Comparison of ENCODE assay signal across 14 cellular contexts in genomic region chr1:207031632-207032258, GRCh38. TPM values are rescaled to one million over a fixed set of nuclear protein-coding genes. Genes with fewer than 3 reads are reported as not detected.
DNase-seq lines count a peak whose midpoint lies in the region; ATAC-seq and TF ChIP-seq lines count a peak whose summit lies in the region.
"Had no signal": no experiment of that assay in that cellular context is flagged by ENCODE, and none has a peak within 500 bp of the region (broad histone marks: within the 10 kb centered on the region; RNA-seq: fewer than 3 reads in every experiment).

No MANE protein-coding gene starts in this region.

- peaks cover 49% of the 10 kb centered on the region for H3K4me1 Mint-ChIP-seq in WTC11
- H3K4me1 Mint-ChIP-seq: natural killer cell; stimulated activated effector memory CD8-positive, alpha-beta T cell treated with anti-CD3 and anti-CD28 coated beads, Interleukin-12 subunit alpha, Interleukin-12 subunit beta, amount 100 ng/mL, for 72 hours had no signal

- H3K4me3 ChIP-seq in stomach (peak overlapping the region; percentile 36 to 46 (median 42)), spleen (no peak overlapping the region)
- H3K4me3 ChIP-seq: GM12878 had no signal

- TF ChIP-seq CTCF in WTC11 (IDR thresholded peaks at IDR 0.05), result no peak
- no peak for TF ChIP-seq CTCF in stomach (IDR thresholded peaks at IDR 0.05)
- no peak for TF ChIP-seq CTCF in GM13976 (IDR thresholded peaks at IDR 0.05; ENCODE audit: borderline replicate concordance, control extremely low read depth, extremely low read depth, insufficient read depth, missing control alignments)
- no peak for TF ChIP-seq CTCF in spleen (IDR thresholded peaks at IDR 0.05 in 8 of 11, conservative IDR thresholded peaks at IDR 0.05 in 3 of 11)

- in situ Hi-C loops in GM13976 (cut with MboI; ENCODE audit: low sequenced_read_pairs, unreplicated experiment), result no loop called here

- POLR2A ChIA-PET in WTC11 (lab: Charles Lee), result interaction anchor here (1.0 to 2.2 kb wide), 3 partner anchors 13 to 290 kb away, joined by 4 to 22 read pairs (median 5); partner anchors contain the start of genes CD55 and PFKFB2

- H3K27me3 Mint-ChIP-seq in WTC11 (ENCODE audit: low read depth), result no peaks in the 10 kb centered on the region

- TF ChIP-seq POLR2A in stomach (IDR thresholded peaks at IDR 0.05), result peak in 1 of 4 donors; percentile 9
- no peak for TF ChIP-seq POLR2A in spleen (IDR thresholded peaks at IDR 0.05)

- peak overlapping the region; percentile 88 for H3K27ac Mint-ChIP-seq in WTC11
- H3K27ac Mint-ChIP-seq: activated naive CD8-positive, alpha-beta T cell treated with anti-CD3 and anti-CD28 coated beads, Interleukin-2, amount 10 ng/mL, durations not matched to agents 7 days and 5 days; natural killer cell; stimulated activated effector memory CD8-positive, alpha-beta T cell treated with anti-CD3 and anti-CD28 coated beads, Interleukin-12 subunit alpha, Interleukin-12 subunit beta, amount 100 ng/mL, for 72 hours; T-helper 1 cell treated with Interleukin-12 subunit alpha and Interleukin-12 subunit beta and Interleukin-4 antibody, amounts not matched to agents 30 μg/mL and 1 μg/mL, for 36 hours had no signal

- H3K36me3 ChIP-seq in stomach (no peaks in the 10 kb centered on the region), spleen (no peaks in the 10 kb centered on the region)

- no peaks in the 10 kb centered on the region for H3K36me3 Mint-ChIP-seq in WTC11
- H3K36me3 Mint-ChIP-seq: activated naive CD8-positive, alpha-beta T cell treated with anti-CD3 and anti-CD28 coated beads, Interleukin-2, amount 10 ng/mL, durations not matched to agents 7 days and 5 days; natural killer cell; stimulated activated effector memory CD8-positive, alpha-beta T cell treated with anti-CD3 and anti-CD28 coated beads, Interleukin-12 subunit alpha, Interleukin-12 subunit beta, amount 100 ng/mL, for 72 hours had no signal

- peak; percentile 42 for DNase-seq in M059J (ENCODE audit: low read depth)
- no peak for DNase-seq in WTC11 (ENCODE audit: low spot score)
- DNase-seq in left colon, result peak; percentile 63 to 84
- peak; percentile 87 for DNase-seq in stomach
- DNase-seq in HCEC 1CT, result no peak
- DNase-seq in GM13976 (ENCODE audit: low spot score), result no peak
- no peak for DNase-seq in cerebellar cortex (ENCODE audit: low spot score)
- no peak for DNase-seq in spleen
- DNase-seq: activated naive CD8-positive, alpha-beta T cell treated with anti-CD3 and anti-CD28 coated beads, Interleukin-2, amount 10 ng/mL, durations not matched to agents 7 days and 5 days; natural killer cell had no signal

- ATAC-seq in WTC11, result no peak
- ATAC-seq in left colon, result peak; percentile 59
- ATAC-seq: GM12878; natural killer cell; stimulated activated effector memory CD8-positive, alpha-beta T cell treated with anti-CD3 and anti-CD28 coated beads, Interleukin-12 subunit alpha, Interleukin-12 subunit beta, amount 100 ng/mL, for 72 hours had no signal

- 29 to 61% (median 36%) methylated on average over 7 of the region's 7 CpGs for WGBS in stomach, 5 donors
- WGBS in spleen, 5 donors, result 83 to 86% (median 84%) methylated on average over 7 of the region's 7 CpGs

- no peaks in the 10 kb centered on the region for H3K9me3 Mint-ChIP-seq in WTC11
- H3K9me3 Mint-ChIP-seq: activated naive CD8-positive, alpha-beta T cell treated with anti-CD3 and anti-CD28 coated beads, Interleukin-2, amount 10 ng/mL, durations not matched to agents 7 days and 5 days; natural killer cell; stimulated activated effector memory CD8-positive, alpha-beta T cell treated with anti-CD3 and anti-CD28 coated beads, Interleukin-12 subunit alpha, Interleukin-12 subunit beta, amount 100 ng/mL, for 72 hours; T-helper 1 cell treated with Interleukin-12 subunit alpha and Interleukin-12 subunit beta and Interleukin-4 antibody, amounts not matched to agents 30 μg/mL and 1 μg/mL, for 36 hours had no signal

- H3K27ac ChIP-seq in stomach (peak overlapping the region; percentile 87 to 95 (median 90)), spleen (no peak overlapping the region)

- H3K4me3 Mint-ChIP-seq in WTC11, result peak overlapping the region; percentile 48
- H3K4me3 Mint-ChIP-seq: activated naive CD8-positive, alpha-beta T cell treated with anti-CD3 and anti-CD28 coated beads, Interleukin-2, amount 10 ng/mL, durations not matched to agents 7 days and 5 days; natural killer cell; stimulated activated effector memory CD8-positive, alpha-beta T cell treated with anti-CD3 and anti-CD28 coated beads, Interleukin-12 subunit alpha, Interleukin-12 subunit beta, amount 100 ng/mL, for 72 hours; T-helper 1 cell treated with Interleukin-12 subunit alpha and Interleukin-12 subunit beta and Interleukin-4 antibody, amounts not matched to agents 30 μg/mL and 1 μg/mL, for 36 hours had no signal

- CTCF ChIA-PET in WTC11 (lab: Charles Lee), result interaction anchor here (0.9 to 3.2 kb wide), 13 partner anchors 19 to 419 kb away, joined by 3 to 22 read pairs (median 5); partner anchors contain the start of genes EIF2D, PFKFB2 and YOD1

- intact Hi-C loops in left colon (cut with DNase I, micrococcal nuclease) (no loop called here), stomach (cut with DNase I; ENCODE audit: low total_unique reads) (no loop called here), spleen (cut with DNase I; ENCODE audit: low total_unique reads) (no loop called here)

- peaks cover 5 to 23% (median 14%) of the 10 kb centered on the region in 4 donors for H3K4me1 ChIP-seq in stomach
- H3K4me1 ChIP-seq in spleen, result peaks cover 0 to 10% (median 0%) of the 10 kb centered on the region in 6 donors

- H3K27me3 ChIP-seq in stomach (no peaks in the 10 kb centered on the region), spleen (replicated peaks in 1 of 7) (peaks cover 0 to 17% (median 0%) of the 10 kb centered on the region in 7 donors)

- H3K9me3 ChIP-seq in stomach (no peaks in the 10 kb centered on the region), spleen (no peaks in the 10 kb centered on the region)

- TF ChIP-seq EP300 in stomach (IDR thresholded peaks at IDR 0.05), result no peak

TF ChIP-seq in WTC11, 78 proteins besides CTCF, POLR2A, EP300 and RAD21 (continues in another document):
- TF ChIP-seq USF1 (CRISPR knock-in tag; IDR thresholded peaks at IDR 0.05), result no peak
- no peak for TF ChIP-seq AR (CRISPR knock-in tag; IDR thresholded peaks at IDR 0.05)

RNA-seq across cellular contexts. Expression of gene C1orf116, which starts 0.8 kb away (rescaled TPM):
- total RNA-seq in M059J (2014; rRNA removed; shearing (Covaris generic)), result not detected in 2 replicates
- total RNA-seq in WTC11 (2021), result 2.3 to 2.7 TPM (median 2.4 TPM) in 3 replicates
- 10 to 100 TPM; 17.2 to 31.6 TPM for total RNA-seq in left colon
- 10 to 100 TPM; 18.0 to 91.7 (median 59.5) TPM for total RNA-seq in stomach
- 10 to 100 TPM; 17.1 to 50.4 (median 29.7) TPM for polyA plus RNA-seq in stomach
- total RNA-seq in spleen, result 1 to 10 TPM in 1 of 7 donors, under 1 TPM in 6; 0.09 to 1.0 (median 0.28) TPM
- under 1 TPM in 2 of 3 donors, not detected in 1; 0.02 to 0.10 TPM for polyA plus RNA-seq in spleen
- total RNA-seq: activated CD8-positive, alpha-beta memory T cell treated with anti-CD3 and anti-CD28 coated beads for 36 hours; activated naive CD8-positive, alpha-beta T cell treated with anti-CD3 and anti-CD28 coated beads, Interleukin-2, amount 10 ng/mL, durations not matched to agents 7 days and 5 days had no signal

RNA-seq across cellular contexts. Expression of gene YOD1, which starts 19.3 kb away (rescaled TPM):
- 5.1 and 6.0 TPM in 2 replicates for total RNA-seq in M059J (2014; rRNA removed; shearing (Covaris generic))
- total RNA-seq in WTC11 (2021), result 9.8 to 12.0 TPM (median 10.2 TPM) in 3 replicates
- total RNA-seq in left colon, result 1 to 10 TPM; 6.6 to 7.2 TPM
- total RNA-seq in stomach, result 10 to 100 TPM in 2 of 5 donors, 1 to 10 TPM in 3; 2.3 to 47.9 (median 9.4) TPM
- 1 to 10 TPM; 1.5 to 3.2 (median 1.5) TPM for polyA plus RNA-seq in stomach
- 10 to 100 TPM in 6 of 7 donors, 1 to 10 TPM in 1; 9.8 to 23.2 (median 16.5) TPM for total RNA-seq in spleen
- 1 to 10 TPM; 2.8 to 3.6 (median 3.1) TPM for polyA plus RNA-seq in spleen

RNA-seq across cellular contexts. Expression of gene PFKFB2, which starts 21.3 kb away (rescaled TPM):
- total RNA-seq in M059J (2014; rRNA removed; shearing (Covaris generic)), result 6.4 and 6.5 TPM in 2 replicates
- total RNA-seq in WTC11 (2021) (16.8 to 21.0 TPM (median 20.9 TPM) in 3 replicates), left colon (100 to 1,000 TPM; 104 to 117 TPM), stomach (10 to 100 TPM in 4 of 5 donors, 1 to 10 TPM in 1; 2.3 to 97.3 (median 29.1) TPM), spleen (10 to 100 TPM; 19.1 to 69.5 (median 29.8) TPM)
- polyA plus RNA-seq in stomach (1 to 10 TPM; 5.1 to 9.3 (median 6.7) TPM), spleen (1 to 10 TPM; 6.8 to 8.3 (median 8.2) TPM)

RNA-seq across cellular contexts. Expression of gene C4BPB, which starts 56.9 kb away (rescaled TPM):
- not detected in 2 replicates for total RNA-seq in M059J (2014; rRNA removed; shearing (Covaris generic))
- 0.26 to 0.30 TPM in 2 of 3 replicates, not detected in the other for total RNA-seq in WTC11 (2021)
- total RNA-seq in left colon, result 10 to 100 TPM in 1 of 2 donors, 1 to 10 TPM in 1; 5.0 to 20.8 TPM
- total RNA-seq in stomach, result 1 to 10 TPM in 2 of 5 donors, not detected in 3; 3.5 to 6.2 TPM
- polyA plus RNA-seq in stomach, result 10 to 100 TPM in 2 of 3 donors, 1 to 10 TPM in 1; 8.5 to 18.9 (median 14.8) TPM
- total RNA-seq in spleen, result 1 to 10 TPM in 3 of 7 donors, under 1 TPM in 3, not detected in 1; 0.34 to 1.4 (median 0.71) TPM
- polyA plus RNA-seq in spleen, result under 1 TPM; 0.24 to 0.61 (median 0.59) TPM
- total RNA-seq: natural killer cell had no signal

Comparison
In these comparisons a context has a peak if more than half of its experiments do, and no peak if none do; other contexts are left out.
1. DNase-seq: peak in M059J (single experiment), left colon (2 of 2) and stomach (single experiment); none in WTC11 (single experiment), HCEC 1CT (single experiment), GM13976 (single experiment), cerebellar cortex (single experiment) and spleen (single experiment).
2. H3K27ac ChIP-seq: peak in stomach (5 of 5); none in spleen (0 of 8).
3. H3K4me3 ChIP-seq: peak in stomach (4 of 4); none in spleen (0 of 8).